ENCODE assay signal across 13 cellular contexts in genomic region chr11:102448869-102449224, GRCh38. TPM values are rescaled to one million over a fixed set of nuclear protein-coding genes. Genes with fewer than 3 reads are reported as not detected.
A peak's percentile ranks its signal among the peaks of the same experiment; 100 is the strongest.
DNase-seq lines count a peak whose midpoint lies in the region; ATAC-seq and TF ChIP-seq lines count a peak whose summit lies in the region.
"Had no signal": no experiment of that assay in that cellular context is flagged by ENCODE, and none has a peak within 500 bp of the region (broad histone marks: within the 10 kb centered on the region; RNA-seq: fewer than 3 reads in every experiment).

No MANE protein-coding gene starts in this region.

- peaks cover 25 to 61% (median 42%) of the 10 kb centered on the region in 11 experiments; a peak in 21 of 22 replicates for H4K20me1 ChIP-seq in BLaER1 treated with 17β-estradiol and CSF1 and Interleukin-3, amounts not matched to agents 10 nM and 100 nM

- TF ChIP-seq CTCF in VCaP (conservative IDR thresholded peaks at IDR 0.05): no peak
- TF ChIP-seq CTCF in body of pancreas (IDR thresholded peaks at IDR 0.05): no peak

- H3K9ac ChIP-seq in BLaER1 treated with 17β-estradiol and CSF1 and Interleukin-3, amounts not matched to agents 10 nM and 100 nM: peak overlapping the region in 4 of 11 experiments; percentile 9 to 29 (median 25); a peak in 2 of 22 replicates

- intact Hi-C loops in body of pancreas (cut with DNase I): no loop called here
- intact Hi-C loops in sciatic nerve (cut with DNase I): no loop called here

- H3K4me2 ChIP-seq in BLaER1 treated with 17β-estradiol and CSF1 and Interleukin-3, amounts not matched to agents 10 nM and 100 nM: peak overlapping the region; percentile 67 to 92 (median 77)

- no peak for TF ChIP-seq POLR2A in body of pancreas (IDR thresholded peaks at IDR 0.05)

- 42 to 53% methylated on average over 2 of the region's 2 CpGs for WGBS in body of pancreas, 2 donors

- DNase-seq in lung microvascular endothelial cell (ENCODE audit: low read depth in 2 of 2) (peak; percentile 30 to 40), body of pancreas (no peak), sciatic nerve (ENCODE audit: low spot score) (no peak), OCI-M2 (lab: John Stamatoyannopoulos, UW; ENCODE audit: unreplicated experiment) (no peak)
- DNase-seq: Caco-2, mammary epithelial cell, NCI-H446 treated with DMSO at 0.1 percent for 48 hours had no signal

- peaks cover 5 to 35% (median 32%) of the 10 kb centered on the region in 11 experiments; a peak in 21 of 22 replicates for H3K9me3 ChIP-seq in BLaER1 treated with 17β-estradiol and CSF1 and Interleukin-3, amounts not matched to agents 10 nM and 100 nM (replicated peaks in 1 of 11)
- peaks cover 9% of the 10 kb centered on the region for H3K9me3 ChIP-seq in KOPT-K1 (ENCODE audit: insufficient read depth, low read length, poor library complexity, severe bottlenecking)
- no peaks in the 10 kb centered on the region for H3K9me3 ChIP-seq in body of pancreas
- H3K9me3 ChIP-seq: Caco-2, thoracic aorta had no signal

- peaks cover 36 to 56% (median 45%) of the 10 kb centered on the region in 10 experiments for H3K4me1 ChIP-seq in BLaER1 treated with 17β-estradiol and CSF1 and Interleukin-3, amounts not matched to agents 10 nM and 100 nM
- H3K4me1 ChIP-seq in body of pancreas: peaks cover 36% of the 10 kb centered on the region

- peak overlapping the region in 3 of 10 experiments; percentile 17 to 94 (median 18); a peak in 4 of 20 replicates for H3K4me3 ChIP-seq in BLaER1 treated with 17β-estradiol and CSF1 and Interleukin-3, amounts not matched to agents 10 nM and 100 nM
- no peak overlapping the region for H3K4me3 ChIP-seq in body of pancreas
- H3K4me3 ChIP-seq: thoracic aorta had no signal

- H3K27me3 ChIP-seq in BLaER1 treated with 17β-estradiol and CSF1 and Interleukin-3, amounts not matched to agents 10 nM and 100 nM: no peaks in the 10 kb centered on the region
- no peaks in the 10 kb centered on the region for H3K27me3 ChIP-seq in body of pancreas

- peak overlapping the region in 7 of 11 experiments; percentile 0 to 46 (median 23); a peak in 4 of 22 replicates for H3K27ac ChIP-seq in BLaER1 treated with 17β-estradiol and CSF1 and Interleukin-3, amounts not matched to agents 10 nM and 100 nM
- H3K27ac ChIP-seq in KOPT-K1 (ENCODE audit: low read depth, low read length, poor library complexity, severe bottlenecking) (peak overlapping the region; percentile 86), VCaP (peak overlapping the region; percentile 99), body of pancreas (peak overlapping the region in 1 of 4 donors; percentile 28)
- H3K27ac ChIP-seq: thoracic aorta had no signal

- ATAC-seq in HG03571 (IDR thresholded peaks at IDR 0.05; ENCODE audit: unreplicated experiment): no peak
- ATAC-seq in body of pancreas: no peak
- ATAC-seq in sciatic nerve: no peak
- ATAC-seq: HCT116 had no signal

- peaks cover 38 to 58% (median 52%) of the 10 kb centered on the region in 11 experiments for H3K36me3 ChIP-seq in BLaER1 treated with 17β-estradiol and CSF1 and Interleukin-3, amounts not matched to agents 10 nM and 100 nM
- H3K36me3 ChIP-seq in KOPT-K1 (ENCODE audit: insufficient read depth, low read length) (peaks cover 50% of the 10 kb centered on the region), body of pancreas (replicated peaks in 1 of 2; ENCODE audit: insufficient read depth in 1 of 2, low read depth in 2 of 2) (peaks cover 0 to 2% of the 10 kb centered on the region in 2 donors)
- H3K36me3 ChIP-seq: thoracic aorta had no signal

RNA-seq across cellular contexts. Expression of gene TMEM123, which starts 3.7 kb away (rescaled TPM):
- total RNA-seq in lung microvascular endothelial cell: 169 and 269 TPM in 2 replicates
- 10 to 100 TPM; 40.2 to 82.5 TPM for total RNA-seq in body of pancreas
- 191 TPM for total RNA-seq in sciatic nerve

Comparison
In these comparisons a context has a peak if more than half of its experiments do, and no peak if none do; other contexts are left out.
1. DNase-seq: peak in lung microvascular endothelial cell (2 of 2); none in body of pancreas (0 of 4), sciatic nerve (single experiment) and OCI-M2 (single experiment).